ENCODE assay signal across 32 cellular contexts in genomic region chr14:101372894-101373640, GRCh38.
"Had no signal": no experiment of that assay in that cellular context is flagged by ENCODE, and none has a peak within 500 bp of the region (broad histone marks: within the 10 kb centered on the region; RNA-seq: fewer than 3 reads in every experiment).

No MANE protein-coding gene starts in this region.

- DNase-seq: activated CD4-positive, alpha-beta memory T cell treated with anti-CD3 and anti-CD28 coated beads for 36 hours; activated CD4-positive, alpha-beta T cell treated with anti-CD3 and anti-CD28 coated beads for 4 hours; activated naive CD4-positive, alpha-beta T cell; activated T-cell treated with anti-CD3 and anti-CD28 coated beads for 4 hours; activated T-cell treated with anti-CD3 and anti-CD28 coated beads, Interleukin-2, amount 50 U/mL, for 72 hours; anterior cingulate cortex; effector CD8-positive, alpha-beta T cell; left cardiac atrium; natural killer cell; retina; stimulated activated CD4-positive, alpha-beta T cell treated with anti-CD3 and anti-CD28 coated beads, Interleukin-12 subunit alpha, Interleukin-12 subunit beta, amount 100 ng/mL, for 4 hours; stimulated activated CD4-positive, alpha-beta T cell treated with anti-CD3 and anti-CD28 coated beads, Interleukin-4, amount 100 ng/mL, for 1 hour; stimulated activated naive CD8-positive, alpha-beta T cell treated with anti-CD3 and anti-CD28 coated beads, Interleukin-15, Interleukin-2, amounts not matched to agents 100 U/mL and 50 U/mL, for 24 hours; T-helper 9 cell; testis; transverse colon had no signal

- H3K36me3 ChIP-seq: gastroesophageal sphincter, neutrophil, ovary, transverse colon had no signal

- H3K9me3 ChIP-seq: gastroesophageal sphincter, neutrophil, ovary, testis, transverse colon had no signal

- H3K4me1 Mint-ChIP-seq: natural killer cell had no signal

- H3K9me3 Mint-ChIP-seq: activated CD4-positive, alpha-beta memory T cell treated with anti-CD3 and anti-CD28 coated beads for 36 hours; activated naive CD4-positive, alpha-beta T cell treated with anti-CD3 and anti-CD28 coated beads, Interleukin-2, amount 50 U/mL, for 72 hours; activated T-cell treated with anti-CD3 and anti-CD28 coated beads, Interleukin-2, amount 50 U/mL, for 72 hours; natural killer cell; T-helper 1 cell treated with Interleukin-12 subunit alpha and Interleukin-12 subunit beta and Interleukin-4 antibody, amounts not matched to agents 30 μg/mL and 1 μg/mL, for 36 hours had no signal

- FAIRE-seq: bronchial epithelial cell, colon, endometrium, keratinocyte, TTC549, urothelium cell line had no signal

- H3K27me3 ChIP-seq: hepatocyte, ovary, testis, transverse colon had no signal

- H3K4me3 ChIP-seq: gastroesophageal sphincter, hepatocyte, ovary, skin epidermis, testis, transverse colon had no signal

- H3K36me3 Mint-ChIP-seq: activated CD4-positive, alpha-beta memory T cell treated with anti-CD3 and anti-CD28 coated beads for 36 hours; activated naive CD4-positive, alpha-beta T cell treated with anti-CD3 and anti-CD28 coated beads, Interleukin-2, amount 50 U/mL, for 72 hours; natural killer cell had no signal

- H3K27ac Mint-ChIP-seq: activated CD4-positive, alpha-beta memory T cell treated with anti-CD3 and anti-CD28 coated beads for 36 hours; activated naive CD4-positive, alpha-beta T cell treated with anti-CD3 and anti-CD28 coated beads, Interleukin-2, amount 50 U/mL, for 72 hours; activated T-cell treated with anti-CD3 and anti-CD28 coated beads, Interleukin-2, amount 50 U/mL, for 72 hours; natural killer cell; progenitor cell of endocrine pancreas; T-helper 1 cell treated with Interleukin-12 subunit alpha and Interleukin-12 subunit beta and Interleukin-4 antibody, amounts not matched to agents 30 μg/mL and 1 μg/mL, for 36 hours had no signal

- H3K4me3 Mint-ChIP-seq: activated CD4-positive, alpha-beta memory T cell treated with anti-CD3 and anti-CD28 coated beads for 36 hours; activated T-cell treated with anti-CD3 and anti-CD28 coated beads, Interleukin-2, amount 50 U/mL, for 72 hours; natural killer cell; T-helper 1 cell treated with Interleukin-12 subunit alpha and Interleukin-12 subunit beta and Interleukin-4 antibody, amounts not matched to agents 30 μg/mL and 1 μg/mL, for 36 hours had no signal

- H3K27ac ChIP-seq: epithelial cell of prostate, hepatocyte, neutrophil, ovary, skin epidermis, testis, VCaP had no signal
